Comparison of ENCODE assay signal across 8 cellular contexts in genomic region chr5:157109744-157110143, GRCh38. TPM values are rescaled to one million over a fixed set of nuclear protein-coding genes. Genes with fewer than 3 reads are reported as not detected.
DNase-seq lines count a peak whose midpoint lies in the region; ATAC-seq, FAIRE-seq and TF ChIP-seq lines count a peak whose summit lies in the region.

No MANE protein-coding gene starts in this region.

- TF ChIP-seq POLR2A in GM12892 (IDR thresholded peaks at IDR 0.05; ENCODE audit: low read depth, low read length), result peak; percentile 45; the same call in 1 of the 2 replicates

- CTCF ChIA-PET in HEK293T (lab: Yijun Ruan, JAX), result no interaction called here

- DNase-seq in GM12892 (ENCODE audit: insufficient read length), result no peak
- DNase-seq in central memory CD4-positive, alpha-beta T cell, result peak; percentile 19
- DNase-seq in NCI-H446 (lab: John Stamatoyannopoulos, UW), result no peak
- no peak for DNase-seq in GM03348 (ENCODE audit: low spot score)
- DNase-seq in DMS153 treated with DMSO at 0.1 percent for 48 hours (lab: John Stamatoyannopoulos, UW; ENCODE audit: unreplicated experiment), result no peak
- no peak for DNase-seq in HEK293T (ENCODE audit: extremely low spot score)

- peak; percentile 86 for FAIRE-seq in GM12892 (lab: Jason Lieb, UNC)

- ATAC-seq in GM21390 (IDR thresholded peaks at IDR 0.05; ENCODE audit: unreplicated experiment) (peak; percentile 76), HG03571 (IDR thresholded peaks at IDR 0.05; ENCODE audit: unreplicated experiment) (peak; percentile 56)

- POLR2A ChIA-PET in HEK293T (lab: Yijun Ruan, JAX), result no interaction called here

TF ChIP-seq in HEK293T, 16 proteins besides CTCF, POLR2A, EP300 and RAD21:
- TF ChIP-seq L3MBTL2 (conservative IDR thresholded peaks at IDR 0.05) (no peak), NFRKB (IDR thresholded peaks at IDR 0.05) (no peak), SP1 (IDR thresholded peaks at IDR 0.05) (no peak), FOXM1 (IDR thresholded peaks at IDR 0.05; ENCODE audit: borderline replicate concordance) (no peak), FOXK2 (IDR thresholded peaks at IDR 0.05) (no peak), FOXA1 (IDR thresholded peaks at IDR 0.05) (no peak), CTBP1 (IDR thresholded peaks at IDR 0.05; ENCODE audit: borderline replicate concordance) (no peak), SUZ12 (IDR thresholded peaks at IDR 0.05) (no peak)

RNA-seq across cellular contexts. Expression of gene HAVCR2, which starts 0.9 kb away (rescaled TPM):
- polyA plus RNA-seq in GM12892 (2012; ENCODE audit: missing spikeins), result 3.7 TPM

RNA-seq across cellular contexts. Expression of gene MED7, which starts 32.9 kb away (rescaled TPM):
- polyA plus RNA-seq in GM12892 (2012; ENCODE audit: missing spikeins), result 16.6 TPM

RNA-seq across cellular contexts. Expression of gene HAVCR1, which starts 50.8 kb away (rescaled TPM):
- not detected for polyA plus RNA-seq in GM12892 (2012; ENCODE audit: missing spikeins)

RNA-seq across cellular contexts. Expression of gene GARIN3, which starts 56.3 kb away (rescaled TPM):
- polyA plus RNA-seq in GM12892 (2012; ENCODE audit: missing spikeins), result not detected
